In genomic region chr10:88288621-88289059, GRCh38 we compare ENCODE assay signal across 1 cellular context.
TF ChIP-seq lines count a peak whose summit lies in the region.

No MANE protein-coding gene starts in this region.

TF ChIP-seq in GM23338, 12 proteins besides CTCF, POLR2A, EP300 and RAD21 (continued from another document):
- TF ChIP-seq REST (IDR thresholded peaks at IDR 0.05; ENCODE audit: unreplicated experiment) = no peak
- TF ChIP-seq NANOG (IDR thresholded peaks at IDR 0.05; ENCODE audit: borderline replicate concordance) = no peak
- TF ChIP-seq JUNB (IDR thresholded peaks at IDR 0.05; ENCODE audit: unreplicated experiment) = no peak
- TF ChIP-seq ZNF331 (CRISPR knock-in tag; IDR thresholded peaks at IDR 0.05; ENCODE audit: low read depth) = no peak
- no peak for TF ChIP-seq POLR2AphosphoS5 (IDR thresholded peaks at IDR 0.05; ENCODE audit: low read depth)
